In the genomic region with DNA sequence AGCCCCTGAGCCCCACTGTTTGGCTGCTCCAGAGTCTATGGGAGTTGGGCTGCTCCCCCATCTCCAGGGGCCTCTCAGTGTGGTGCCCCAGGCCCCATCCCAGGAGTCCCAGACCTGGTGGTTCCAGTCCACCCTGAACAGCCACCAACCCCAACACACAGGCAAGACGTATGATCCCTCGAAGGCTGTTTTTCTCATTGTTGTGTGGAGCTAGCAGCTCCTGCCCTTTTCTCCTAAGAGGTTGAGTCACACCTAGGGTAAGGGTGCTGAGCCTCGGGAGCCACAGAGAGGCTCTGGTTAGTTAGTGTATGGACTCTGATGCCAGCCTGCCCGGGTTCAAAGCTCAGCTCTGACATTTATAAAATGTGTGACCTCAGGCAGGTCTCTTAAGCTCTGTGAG, we compare ENCODE assay signal across 12 cellular contexts. TPM values are rescaled to one million over a fixed set of nuclear protein-coding genes. Genes with fewer than 3 reads are reported as not detected.
DNase-seq lines count a peak whose midpoint lies in the region; ATAC-seq and TF ChIP-seq lines count a peak whose summit lies in the region.
"Had no signal": no experiment of that assay in that cellular context is flagged by ENCODE, and none has a peak within 500 bp of the region (broad histone marks: within the 10 kb centered on the region; RNA-seq: fewer than 3 reads in every experiment).

No MANE protein-coding gene starts in this region.

- no peak overlapping the region for H2AFZ ChIP-seq in osteoblast (ENCODE audit: low read length)

- H3K4me1 ChIP-seq in heart left ventricle (peaks cover 0 to 61% (median 31%) of the 10 kb centered on the region in 12 donors), esophagus (ENCODE audit: control insufficient read depth in 2 of 2, insufficient read depth in 2 of 2, low read length in 1 of 2) (peaks cover 7 to 41% of the 10 kb centered on the region in 2 donors), osteoblast (ENCODE audit: insufficient read depth, low read length) (peaks cover 45% of the 10 kb centered on the region), uterus (peaks cover 9 to 24% of the 10 kb centered on the region in 2 donors)

- no peaks in the 10 kb centered on the region for H3K9me3 ChIP-seq in heart left ventricle
- no peaks in the 10 kb centered on the region for H3K9me3 ChIP-seq in esophagus (ENCODE audit: control insufficient read depth in 2 of 2, insufficient read depth in 1 of 2, low read depth in 1 of 2, low read length in 1 of 2)
- no peaks in the 10 kb centered on the region for H3K9me3 ChIP-seq in osteoblast (ENCODE audit: low read depth, low read length)
- H3K9me3 ChIP-seq in uterus, result no peaks in the 10 kb centered on the region

- H3K36me3 ChIP-seq in heart left ventricle (peaks cover 0 to 37% (median 0%) of the 10 kb centered on the region in 9 donors), esophagus (ENCODE audit: control insufficient read depth in 2 of 2, insufficient read depth in 2 of 2, low read length in 1 of 2) (peaks cover 0 to 4% of the 10 kb centered on the region in 2 donors), osteoblast (ENCODE audit: insufficient read depth, low read length) (peaks cover 11% of the 10 kb centered on the region), uterus (no peaks in the 10 kb centered on the region)

- H3K27me3 ChIP-seq in heart left ventricle (peaks cover 0 to 3% (median 0%) of the 10 kb centered on the region in 9 donors), esophagus (ENCODE audit: control insufficient read depth in 1 of 2, insufficient read depth in 2 of 2, low read length in 2 of 2) (no peaks in the 10 kb centered on the region), osteoblast (ENCODE audit: insufficient read depth, low read length) (no peaks in the 10 kb centered on the region), uterus (no peaks in the 10 kb centered on the region)

- WGBS in heart left ventricle, 4 donors, result 89 to 97% (median 92%) methylated on average over 4 of the region's 4 CpGs
- WGBS in esophagus, 2 donors, result 40 to 54% methylated on average over 4 of the region's 4 CpGs

- H3K27ac ChIP-seq in heart left ventricle, result peak overlapping the region in 9 of 12 donors; percentile 5 to 86 (median 53)
- H3K27ac ChIP-seq in esophagus (ENCODE audit: low read depth in 2 of 2, low read length in 1 of 2), result peak overlapping the region; percentile 95 to 97
- peak overlapping the region; percentile 80 for H3K27ac ChIP-seq in osteoblast (ENCODE audit: low read depth, low read length)
- peak overlapping the region; percentile 88 to 94 for H3K27ac ChIP-seq in uterus
- H3K27ac ChIP-seq: VCaP had no signal

- ATAC-seq in heart left ventricle (no peak), Right ventricle myocardium superior (ENCODE audit: poor library complexity) (no peak), GM19467 (IDR thresholded peaks at IDR 0.05; ENCODE audit: unreplicated experiment) (no peak)

- H4K20me1 ChIP-seq in osteoblast (ENCODE audit: insufficient read depth, low read length), result peaks cover 2% of the 10 kb centered on the region

- TF ChIP-seq POLR2A in heart left ventricle (IDR thresholded peaks at IDR 0.05) (no peak), uterus (IDR thresholded peaks at IDR 0.05) (no peak)

- no peaks in the 10 kb centered on the region for H3K79me2 ChIP-seq in osteoblast (ENCODE audit: insufficient read depth, low read length)

- H3K4me3 ChIP-seq in heart left ventricle, result no peak overlapping the region
- no peak overlapping the region for H3K4me3 ChIP-seq in esophagus (ENCODE audit: low read depth in 1 of 2, low read length in 2 of 2)
- no peak overlapping the region for H3K4me3 ChIP-seq in osteoblast (ENCODE audit: insufficient read depth, low read length)
- H3K4me3 ChIP-seq in uterus, result no peak overlapping the region

- DNase-seq in heart left ventricle (no peak), Right ventricle myocardium superior (no peak), osteoblast (ENCODE audit: insufficient read length, low spot score, missing footprints) (no peak), uterus (no peak), NCI-H1436 (lab: John Stamatoyannopoulos, UW) (no peak)
- no peak for DNase-seq in activated CD4-positive, alpha-beta T cell treated with anti-CD3 and anti-CD28 coated beads for 4 hours
- DNase-seq: activated naive CD4-positive, alpha-beta T cell treated with anti-CD3 and anti-CD28 coated beads for 36 hours; cerebellar nuclear complex; NCI-H146 had no signal

- H3K4me2 ChIP-seq in osteoblast (ENCODE audit: insufficient read depth, low read length), result peak overlapping the region; percentile 56

- intact Hi-C loops in heart left ventricle (cut with DNase I) (loop anchor here in 8 of 10 donors (2.0 to 5.0 kb wide), 4 partner anchors 37 to 282 kb away; partner anchors contain the start of gene FBLN1 (in 1 of the 8)), Right ventricle myocardium superior (cut with DNase I) (loop anchor here (5.0 kb wide), 1 partner anchor 282 kb away; no protein-coding TSS in a partner anchor), uterus (cut with DNase I; ENCODE audit: low total_unique reads) (loop anchor here (5.0 kb wide), 2 partner anchors 107 to 282 kb away; no protein-coding TSS in a partner anchor)

- TF ChIP-seq CTCF in heart left ventricle (IDR thresholded peaks at IDR 0.05) (no peak), osteoblast (IDR thresholded peaks at IDR 0.05; ENCODE audit: extremely low read depth, low read depth, low read length) (no peak), uterus (IDR thresholded peaks at IDR 0.05) (no peak)

RNA-seq across cellular contexts. Expression of gene FBLN1, which starts 47.1 kb away (rescaled TPM):
- total RNA-seq in heart left ventricle (100 to 1,000 TPM in 1 of 9 donors, 10 to 100 TPM in 8; 30.0 to 239 (median 50.3) TPM), Right ventricle myocardium superior (89.5 TPM), osteoblast (88.3 and 122 TPM in 2 replicates), uterus (100 to 1,000 TPM; 388 to 644 (median 479) TPM)
- polyA plus RNA-seq in heart left ventricle (10 to 100 TPM; 22.4 to 36.8 TPM), esophagus (10 to 100 TPM; 18.8 to 50.3 TPM)
- total RNA-seq: activated naive CD4-positive, alpha-beta T cell treated with anti-CD3 and anti-CD28 coated beads for 36 hours had no signal
